25 cellular contexts compared by ENCODE assay signal in genomic region chr6:122604676-122605075, GRCh38.
"Had no signal": no experiment of that assay in that cellular context is flagged by ENCODE, and none has a peak within 500 bp of the region (broad histone marks: within the 10 kb centered on the region; RNA-seq: fewer than 3 reads in every experiment).

No MANE protein-coding gene starts in this region.

- DNase-seq: activated CD4-positive, alpha-beta memory T cell treated with anti-CD3 and anti-CD28 coated beads for 36 hours; activated CD4-positive, alpha-beta T cell treated with anti-CD3 and anti-CD28 coated beads, Interleukin-2, amount 10 ng/mL, durations not matched to agents 7 days and 5 days; activated CD4-positive, CD25-positive, alpha-beta regulatory T cell; activated CD8-positive, alpha-beta memory T cell treated with anti-CD3 and anti-CD28 coated beads for 24 hours; activated gamma-delta T cell; activated naive CD4-positive, alpha-beta T cell treated with anti-CD3 and anti-CD28 coated beads for 36 hours; activated T-cell treated with anti-CD3 and anti-CD28 coated beads, Interleukin-2, amount 50 U/mL, for 48 hours; MG63; MV-4-11; NCI-H1092 treated with DMSO at 0.1 percent for 48 hours; NCI-H1417 treated with DMSO at 0.1 percent for 48 hours; NCI-H1694; NCI-H2029 treated with DMSO at 0.1 percent for 48 hours; NCI-H345; NCI-H510A; NCI-H526 treated with DMSO at 0.1 percent for 48 hours; NCI-H82; SIG-M5; T-cell; T-helper 2 cell; T1000 had no signal

- H3K36me3 ChIP-seq: MG63 had no signal

- H3K4me3 ChIP-seq: MG63, SK-N-MC had no signal

- ATAC-seq: activated T-helper 17 cell treated with anti-CD3 and anti-CD28 coated beads, Interleukin-2, amount 50 U/mL, for 72 hours; T-cell had no signal

- H3K9me3 ChIP-seq: MG63 had no signal

- H3K27me3 ChIP-seq: MG63 had no signal

- H3K27ac ChIP-seq: KMS-11, SK-N-MC, VCaP had no signal
